23 cellular contexts compared by ENCODE assay signal in the genomic region with DNA sequence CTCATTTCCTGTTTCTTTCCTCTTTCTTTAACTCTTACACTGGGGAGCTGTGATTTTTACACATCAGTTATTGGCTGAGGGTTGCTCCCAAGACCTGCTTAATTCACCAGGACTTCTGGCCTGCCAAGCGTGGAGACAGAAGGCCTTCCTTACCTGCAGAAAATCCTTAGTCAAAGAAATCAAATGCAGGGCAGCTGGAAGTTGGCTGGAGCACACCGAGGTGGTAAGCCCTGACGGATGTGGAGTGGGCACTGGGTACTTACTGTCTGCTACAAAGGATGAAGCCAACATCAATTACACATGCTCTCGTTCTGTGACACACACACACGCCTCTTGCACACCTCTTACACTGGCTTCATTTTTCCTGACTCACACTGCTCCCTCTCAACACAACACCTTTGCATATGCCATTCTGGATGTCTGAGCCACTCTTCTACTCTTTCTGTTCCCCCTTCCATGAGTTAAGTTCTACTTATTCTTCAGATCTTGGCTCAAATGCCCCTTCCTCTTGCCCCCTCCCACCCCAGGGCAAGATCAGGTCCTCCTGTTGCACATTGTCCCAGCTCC.
"Had no signal": no experiment of that assay in that cellular context is flagged by ENCODE, and none has a peak within 500 bp of the region (broad histone marks: within the 10 kb centered on the region; RNA-seq: fewer than 3 reads in every experiment).

No MANE protein-coding gene starts in this region.

- H3K9me3 ChIP-seq: gastrocnemius medialis, sigmoid colon had no signal

- H3K27ac Mint-ChIP-seq: natural killer cell treated with Interleukin-12 subunit alpha and Interleukin-12 subunit beta and Interleukin-15 and Interleukin-18, amount 100 ng/mL, for 72 hours; neural progenitor cell; stimulated activated naive B cell treated with anti-CD40 and anti-IgM and Interleukin-4, amounts not matched to agents 10 μg/mL and 1 μg/mL and 100 μg/mL, for 72 hours had no signal

- FAIRE-seq: keratinocyte had no signal

- H3K4me3 ChIP-seq: esophagus muscularis mucosa, gastrocnemius medialis, heart right ventricle, lung, neural progenitor cell, psoas muscle, sigmoid colon, skin epidermis, upper lobe of left lung, uterus had no signal

- H3K4me1 ChIP-seq: esophagus muscularis mucosa, gastrocnemius medialis, parathyroid adenoma, psoas muscle, sigmoid colon, upper lobe of left lung, uterus had no signal

- H3K27ac ChIP-seq: esophagus muscularis mucosa, gastrocnemius medialis, heart right ventricle, neural progenitor cell, parathyroid adenoma, psoas muscle, sigmoid colon, skin epidermis, upper lobe of left lung, uterus had no signal

- H3K4me2 ChIP-seq: neural progenitor cell had no signal

- H3K36me3 ChIP-seq: esophagus muscularis mucosa, gastrocnemius medialis, heart right ventricle, neural progenitor cell, sigmoid colon, upper lobe of left lung, uterus had no signal

- H3K4me3 Mint-ChIP-seq: natural killer cell treated with Interleukin-12 subunit alpha and Interleukin-12 subunit beta and Interleukin-15 and Interleukin-18, amount 100 ng/mL, for 72 hours; neural progenitor cell; stimulated activated naive B cell treated with anti-CD40 and anti-IgM and Interleukin-4, amounts not matched to agents 10 μg/mL and 1 μg/mL and 100 μg/mL, for 72 hours had no signal

- H3K27me3 ChIP-seq: esophagus muscularis mucosa, gastrocnemius medialis, heart right ventricle, neural progenitor cell, sigmoid colon, upper lobe of left lung, uterus had no signal

- ATAC-seq: gastrocnemius medialis; heart right ventricle; left cardiac atrium; left ventricle myocardium superior; psoas muscle; stimulated activated naive B cell treated with anti-CD40 and anti-IgM and Interleukin-4, amounts not matched to agents 10 μg/mL and 1 μg/mL and 100 μg/mL, for 72 hours had no signal

- H3K36me3 Mint-ChIP-seq: neural progenitor cell had no signal

- DNase-seq: effector memory CD4-positive, alpha-beta T cell; gastrocnemius medialis; heart right ventricle; hypothalamus; left cardiac atrium; left ventricle myocardium superior; mesenchymal stem cell; midbrain; psoas muscle; retina; sigmoid colon; stimulated activated CD4-positive, alpha-beta T cell treated with anti-CD3 and anti-CD28 coated beads, Interleukin-2, amount 100 ng/mL, for 24 hours; stimulated activated CD4-positive, alpha-beta T cell treated with anti-CD3 and anti-CD28 coated beads, Interleukin-4, amount 100 ng/mL, for 4 hours; stimulated activated naive B cell treated with anti-CD40 and anti-IgM and Interleukin-4, amounts not matched to agents 10 μg/mL and 1 μg/mL and 100 μg/mL, for 72 hours; upper lobe of left lung; uterus had no signal

- H3K9ac ChIP-seq: neural progenitor cell, parathyroid adenoma had no signal
